17 cellular contexts compared by ENCODE assay signal in genomic region chr10:7117806-7118674, GRCh38.
DNase-seq lines count a peak whose midpoint lies in the region; ATAC-seq and TF ChIP-seq lines count a peak whose summit lies in the region.
"Had no signal": no experiment of that assay in that cellular context is flagged by ENCODE, and none has a peak within 500 bp of the region (broad histone marks: within the 10 kb centered on the region; RNA-seq: fewer than 3 reads in every experiment).

No MANE protein-coding gene starts in this region.

- no peaks in the 10 kb centered on the region for H3K36me3 ChIP-seq in vagina

- no peaks in the 10 kb centered on the region for H3K4me1 ChIP-seq in vagina

- no peak for TF ChIP-seq POLR2A in vagina (IDR thresholded peaks at IDR 0.05)

- no peaks in the 10 kb centered on the region for H3K27me3 ChIP-seq in vagina

- H3K27ac ChIP-seq in vagina = no peak overlapping the region
- H3K27ac ChIP-seq: GM23248 had no signal

- DNase-seq in Ammon's horn (ENCODE audit: low spot score) = peak; percentile 64
- DNase-seq in amygdala (lab: John Stamatoyannopoulos, UW) = peak in 29 of 56 donors; percentile 3 to 73 (median 26)
- DNase-seq in hippocampal formation (lab: John Stamatoyannopoulos, UW) = peak; percentile 45 to 52
- peak; percentile 14 for DNase-seq in occipital lobe (lab: John Stamatoyannopoulos, UW)
- DNase-seq in vagina (ENCODE audit: extremely low spot score in 2 of 2) = no peak
- DNase-seq in SKM-1 treated with dmso at 0.1 percent for 144 hours (lab: John Stamatoyannopoulos, UW; ENCODE audit: unreplicated experiment) = no peak
- no peak for DNase-seq in COLO829 (ENCODE audit: low spot score)
- DNase-seq: 8988T, Calu3, DMS79, GDM1, GM23248, NCI-H1436, NCI-H345, NCI-H69 had no signal

- no peaks in the 10 kb centered on the region for H3K9me3 ChIP-seq in vagina

- no peak for TF ChIP-seq CTCF in vagina (IDR thresholded peaks at IDR 0.05)

- H3K4me3 ChIP-seq in vagina = no peak overlapping the region
- H3K4me3 ChIP-seq: GM23248 had no signal

- intact Hi-C loops in vagina (cut with DNase I) = no loop called here

- no peak for ATAC-seq in GM18502 (IDR thresholded peaks at IDR 0.05; ENCODE audit: poor library complexity, unreplicated experiment)
- ATAC-seq: Right ventricle myocardium inferior had no signal

Comparison
In these comparisons a context has a peak if more than half of its experiments do, and no peak if none do; other contexts are left out.
1. DNase-seq: peak in Ammon's horn (single experiment), amygdala (29 of 56), hippocampal formation (2 of 2) and occipital lobe (single experiment); none in vagina (0 of 2), SKM-1 treated with dmso at 0.1 percent for 144 hours (single experiment) and COLO829 (single experiment).